ENCODE assay signal across 14 cellular contexts in the genomic region with DNA sequence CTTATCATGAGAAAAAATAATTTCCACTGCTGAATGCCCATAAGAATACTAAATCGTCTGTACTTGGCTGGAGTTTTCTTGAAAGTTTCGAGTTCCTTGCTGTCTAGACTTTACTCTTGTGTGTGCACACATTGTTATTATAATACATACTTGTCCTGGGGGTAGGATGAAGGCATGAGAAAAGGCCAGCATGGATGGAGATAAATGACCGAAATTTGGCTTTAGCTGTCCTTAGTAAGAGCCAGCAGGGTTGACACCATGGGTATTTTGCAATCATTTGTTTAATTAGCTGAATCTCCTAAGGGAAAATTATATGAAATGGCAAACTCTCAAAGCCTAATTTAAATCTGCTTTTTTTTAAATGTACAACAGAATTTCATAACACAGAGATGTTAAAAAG.
DNase-seq lines count a peak whose midpoint lies in the region; ATAC-seq and TF ChIP-seq lines count a peak whose summit lies in the region.
"Had no signal": no experiment of that assay in that cellular context is flagged by ENCODE, and none has a peak within 500 bp of the region (broad histone marks: within the 10 kb centered on the region; RNA-seq: fewer than 3 reads in every experiment).

No MANE protein-coding gene starts in this region.

- H3K36me3 ChIP-seq in gastroesophageal sphincter = no peaks in the 10 kb centered on the region
- no peaks in the 10 kb centered on the region for H3K36me3 ChIP-seq in body of pancreas (replicated peaks in 1 of 2; ENCODE audit: insufficient read depth in 1 of 2, low read depth in 2 of 2)

- H3K27ac Mint-ChIP-seq in H9 = peak overlapping the region in 2 of 3 experiments; percentile 76 to 86; a peak in 4 of 7 replicates
- H3K27ac Mint-ChIP-seq: CD4-positive, alpha-beta memory T cell had no signal

- H3K4ac ChIP-seq in H9 (ENCODE audit: low read depth, low read length) = no peak overlapping the region

- H3K27ac ChIP-seq in H9 (ENCODE audit: insufficient read length, low read depth, low read length) (no peak overlapping the region), gastroesophageal sphincter (no peak overlapping the region), body of pancreas (no peak overlapping the region)

- no peak overlapping the region for H2BK20ac ChIP-seq in H9 (ENCODE audit: low read depth, low read length, poor library complexity, severe bottlenecking)

- no peak overlapping the region for H3K56ac ChIP-seq in H9 (ENCODE audit: insufficient read length, low read depth, low read length)

- no peaks in the 10 kb centered on the region for H3K9me3 ChIP-seq in H9 (ENCODE audit: control insufficient read depth, low read depth, low read length)
- no peaks in the 10 kb centered on the region for H3K9me3 ChIP-seq in gastroesophageal sphincter
- no peaks in the 10 kb centered on the region for H3K9me3 ChIP-seq in body of pancreas

- H2BK120ac ChIP-seq in H9 (ENCODE audit: low read depth, low read length, poor library complexity, severe bottlenecking) = no peak overlapping the region

- H3K4me1 ChIP-seq in H9 (ENCODE audit: insufficient read depth, low read length) (peaks cover 6% of the 10 kb centered on the region; the same call in 1 of the 2 replicates), gastroesophageal sphincter (peaks cover 0 to 14% (median 0%) of the 10 kb centered on the region in 3 donors), body of pancreas (no peaks in the 10 kb centered on the region)

- H3K9ac ChIP-seq in H9 (ENCODE audit: extremely low read depth, insufficient read length, low read length) = peak overlapping the region; percentile 13

- no peak overlapping the region for H2BK12ac ChIP-seq in H9 (ENCODE audit: insufficient read length, low read depth, low read length)

- no peak overlapping the region for H2AK5ac ChIP-seq in H9 (ENCODE audit: insufficient read length, low read length)

- H4K20me1 ChIP-seq in H9 (ENCODE audit: control insufficient read depth, insufficient read depth, insufficient read length) = no peaks in the 10 kb centered on the region

- H2BK5ac ChIP-seq in H9 (ENCODE audit: insufficient read length, low read length) = no peak overlapping the region

- no peak overlapping the region for H3K18ac ChIP-seq in H9 (ENCODE audit: insufficient read length, low read depth, low read length)

- no peaks in the 10 kb centered on the region for H3K79me2 ChIP-seq in H9 (ENCODE audit: insufficient read depth, low read length)

- no peak for TF ChIP-seq EP300 in gastroesophageal sphincter (IDR thresholded peaks at IDR 0.05)

- no peaks in the 10 kb centered on the region; the same call in 1 of the 2 replicates for H3K27me3 Mint-ChIP-seq in H9 (ENCODE audit: low read depth)
- H3K27me3 Mint-ChIP-seq: CD4-positive, alpha-beta memory T cell had no signal

- H2AFZ ChIP-seq in H9 (ENCODE audit: low read length) = no peak overlapping the region

- H2BK15ac ChIP-seq in H9 (ENCODE audit: low read depth, low read length) = no peak overlapping the region

- TF ChIP-seq CTCF in H9 (conservative IDR thresholded peaks at IDR 0.05) (no peak), gastroesophageal sphincter (IDR thresholded peaks at IDR 0.05) (no peak), body of pancreas (IDR thresholded peaks at IDR 0.05) (no peak)

- WGBS in H9 (ENCODE audit: extremely low coverage, insufficient read length, low lambda C conversion rate) = no CpG with 5 or more reads among the region's 3 CpGs
- WGBS in gastroesophageal sphincter (ENCODE audit: low coverage in 1 of 2), 2 donors = 5 to 19% methylated on average over 3 of the region's 3 CpGs
- 31 to 45% methylated on average over 3 of the region's 3 CpGs for WGBS in body of pancreas, 2 donors

- H3K4me3 ChIP-seq in gastroesophageal sphincter = no peak overlapping the region
- H3K4me3 ChIP-seq in body of pancreas = no peak overlapping the region

- no peak overlapping the region for H4K5ac ChIP-seq in H9 (ENCODE audit: insufficient read length, low read depth, low read length)

- no peaks in the 10 kb centered on the region for H3K79me1 ChIP-seq in H9 (ENCODE audit: insufficient read depth, low read depth, low read length, poor library complexity, severe bottlenecking)

- ATAC-seq in gastroesophageal sphincter (peak; percentile 55), body of pancreas (no peak)
- ATAC-seq: HCT116 had no signal

- intact Hi-C loops in body of pancreas (cut with DNase I) = no loop called here

- no peaks in the 10 kb centered on the region for H3K27me3 ChIP-seq in H9 (ENCODE audit: insufficient read depth, low read length)
- no peaks in the 10 kb centered on the region for H3K27me3 ChIP-seq in gastroesophageal sphincter
- no peaks in the 10 kb centered on the region for H3K27me3 ChIP-seq in body of pancreas

- peaks cover 3 to 4% of the 10 kb centered on the region in 2 experiments; a peak in 4 of 5 replicates for H3K9me3 Mint-ChIP-seq in H9

- H3K4me3 Mint-ChIP-seq in H9 = no peak overlapping the region
- H3K4me3 Mint-ChIP-seq: CD4-positive, alpha-beta memory T cell had no signal

- no peak for DNase-seq in H9
- peak; percentile 24 for DNase-seq in cerebellar cortex (ENCODE audit: low spot score)
- DNase-seq in cortex of kidney (lab: John Stamatoyannopoulos, UW) = no peak
- DNase-seq in body of pancreas = no peak
- no peak for DNase-seq in stimulated activated CD8-positive, alpha-beta memory T cell treated with anti-CD3 and anti-CD28 coated beads, Interleukin-4, amount 100 ng/mL, for 48 hours
- DNase-seq: Calu3; CD4-positive, alpha-beta memory T cell; COR-L47; DMS53; DMS79 treated with DMSO at 0.1 percent for 48 hours; GOT3; H7 had no signal

- TF ChIP-seq POLR2A in gastroesophageal sphincter (IDR thresholded peaks at IDR 0.05) (no peak), body of pancreas (IDR thresholded peaks at IDR 0.05) (no peak)

- no peak overlapping the region for H3K14ac ChIP-seq in H9 (ENCODE audit: insufficient read depth, low read length)

- peaks cover 49 to 54% of the 10 kb centered on the region in 2 experiments for H3K4me1 Mint-ChIP-seq in H9
- H3K4me1 Mint-ChIP-seq: CD4-positive, alpha-beta memory T cell had no signal

- no peak overlapping the region for H3T11ph ChIP-seq in H9 (ENCODE audit: low read length)

- H3K36me3 Mint-ChIP-seq in H9 (ENCODE audit: insufficient read depth in 1 of 3, low read depth in 3 of 3) = peaks cover 3 to 17% (median 3%) of the 10 kb centered on the region in 3 experiments
- H3K36me3 Mint-ChIP-seq: CD4-positive, alpha-beta memory T cell had no signal

- no peaks in the 10 kb centered on the region for H3K23me2 ChIP-seq in H9 (ENCODE audit: insufficient read length, low read depth, low read length, poor library complexity, severe bottlenecking)

- no peak overlapping the region for H4K8ac ChIP-seq in H9 (replicated peaks; ENCODE audit: insufficient read length, low read depth, low read length)

- H4K91ac ChIP-seq in H9 (ENCODE audit: insufficient read length, low read depth, low read length) = no peak overlapping the region

- no peak overlapping the region for H3K23ac ChIP-seq in H9 (ENCODE audit: insufficient read length, low read depth, low read length)

- H3K4me2 ChIP-seq in H9 (ENCODE audit: insufficient read depth, insufficient read length, low read length) = no peak overlapping the region
